Comparison of ENCODE assay signal across 18 cellular contexts in genomic region chr2:159637237-159637636, GRCh38. TPM values are rescaled to one million over a fixed set of nuclear protein-coding genes. Genes with fewer than 3 reads are reported as not detected.
DNase-seq lines count a peak whose midpoint lies in the region; ATAC-seq, FAIRE-seq and TF ChIP-seq lines count a peak whose summit lies in the region.
"Had no signal": no experiment of that assay in that cellular context is flagged by ENCODE, and none has a peak within 500 bp of the region (broad histone marks: within the 10 kb centered on the region; RNA-seq: fewer than 3 reads in every experiment).

No MANE protein-coding gene starts in this region.

- H3K27me3 ChIP-seq in K562 (ENCODE audit: control insufficient read depth in 2 of 2, insufficient read depth in 2 of 2, low read length in 2 of 2) (no peaks in the 10 kb centered on the region), HepG2 (ENCODE audit: control insufficient read depth in 1 of 2, insufficient read depth in 2 of 2, low read length in 2 of 2) (no peaks in the 10 kb centered on the region), esophagus muscularis mucosa (no peaks in the 10 kb centered on the region)
- H3K27me3 ChIP-seq: BLaER1 treated with 17β-estradiol and CSF1 and Interleukin-3, amounts not matched to agents 10 nM and 100 nM had no signal

- TF ChIP-seq RAD21 in A549 (conservative IDR thresholded peaks at IDR 0.05 in 1 of 2, IDR thresholded peaks at IDR 0.05 in 1 of 2) (no peak), K562 (CRISPR knock-in tag; conservative IDR thresholded peaks at IDR 0.05 in 1 of 2, IDR thresholded peaks at IDR 0.05 in 1 of 2) (no peak), HepG2 (CRISPR knock-in tag; IDR thresholded peaks at IDR 0.05) (no peak)

- no peak for DNase-seq in A549 (ENCODE audit: low read depth in 1 of 2, low spot score in 1 of 2)
- DNase-seq in M059J (ENCODE audit: low read depth), result peak; percentile 13
- DNase-seq in K562 (ENCODE audit: extremely low read depth in 1 of 4, low spot score in 3 of 4), result no peak
- DNase-seq in HepG2 (ENCODE audit: low spot score), result no peak
- no peak for DNase-seq in esophagus muscularis mucosa (ENCODE audit: extremely low spot score)
- no peak for DNase-seq in activated CD8-positive, alpha-beta memory T cell treated with anti-CD3 and anti-CD28 coated beads, Interleukin-2, amount 50 U/mL, for 48 hours
- DNase-seq in activated naive CD8-positive, alpha-beta T cell treated with anti-CD3 and anti-CD28 coated beads for 36 hours, result no peak
- DNase-seq: DND-41, NCI-H146, NCI-H2081, NCI-H510A treated with DMSO at 0.1 percent for 48 hours, NCI-H82 had no signal

- H3K4me2 ChIP-seq in A549 (peak overlapping the region; percentile 45), K562 (ENCODE audit: insufficient read depth, low read length) (no peak overlapping the region), HepG2 (ENCODE audit: low read depth, low read length) (no peak overlapping the region)
- H3K4me2 ChIP-seq: BLaER1 treated with 17β-estradiol and CSF1 and Interleukin-3, amounts not matched to agents 10 nM and 100 nM had no signal

- H3K4me1 Mint-ChIP-seq in activated naive CD8-positive, alpha-beta T cell treated with anti-CD3 and anti-CD28 coated beads for 36 hours, result no peaks in the 10 kb centered on the region
- H3K4me1 Mint-ChIP-seq: IgD-negative memory B cell had no signal

- peaks cover 9% of the 10 kb centered on the region; the same call in 1 of the 3 replicates for H3K9me3 ChIP-seq in A549
- no peaks in the 10 kb centered on the region for H3K9me3 ChIP-seq in K562 (replicated peaks; ENCODE audit: control insufficient read depth, insufficient read depth, low read depth, low read length)
- no peaks in the 10 kb centered on the region for H3K9me3 ChIP-seq in HepG2 (ENCODE audit: low read length)
- peaks cover 0 to 9% (median 0%) of the 10 kb centered on the region in 4 donors for H3K9me3 ChIP-seq in esophagus muscularis mucosa

- H3K4me3 ChIP-seq in A549 (no peak overlapping the region), K562 (no peak overlapping the region), HepG2 (replicated peaks in 1 of 3; ENCODE audit: insufficient read depth in 1 of 3, low read depth in 2 of 3, low read length in 3 of 3) (no peak overlapping the region), esophagus muscularis mucosa (no peak overlapping the region)
- H3K4me3 ChIP-seq: BLaER1 treated with 17β-estradiol and CSF1 and Interleukin-3, amounts not matched to agents 10 nM and 100 nM; SK-N-MC had no signal

- in situ Hi-C loops in K562 (cut with MboI) (no loop called here), HepG2 (cut with HindIII; ENCODE audit: extremely low pct_ligation_motif_present, low pct_unique_long_range_greater_than_20kb) (no loop called here)

- no peak overlapping the region for H2AFZ ChIP-seq in K562 (ENCODE audit: low read depth, low read length)
- H2AFZ ChIP-seq in HepG2 (ENCODE audit: low read length), result no peak overlapping the region

- H3K9me1 ChIP-seq in K562 (ENCODE audit: control insufficient read depth, insufficient read depth, low read length), result no peaks in the 10 kb centered on the region

- H3K4me1 ChIP-seq in A549 (peaks cover 24% of the 10 kb centered on the region), K562 (replicated peaks in 1 of 2; ENCODE audit: control insufficient read depth in 2 of 2, insufficient read depth in 2 of 2, low read length in 2 of 2) (no peaks in the 10 kb centered on the region), HepG2 (ENCODE audit: insufficient read depth, low read length) (no peaks in the 10 kb centered on the region), esophagus muscularis mucosa (peaks cover 0 to 11% (median 3%) of the 10 kb centered on the region in 4 donors)

- no peak for TF ChIP-seq CTCF in A549 (IDR thresholded peaks at IDR 0.05)
- TF ChIP-seq CTCF in K562 (IDR thresholded peaks at IDR 0.05 in 2 of 3, conservative IDR thresholded peaks at IDR 0.05 in 1 of 3; ENCODE audit: insufficient read depth in 2 of 3, low read depth in 1 of 3, low read length in 3 of 3), result no peak
- 0 out of 2 replicates have a peak, but pooled peaks have one; percentile 23 for TF ChIP-seq CTCF in HepG2 (CRISPR knock-in tag; IDR thresholded peaks at IDR 0.05)
- no peak for TF ChIP-seq CTCF in esophagus muscularis mucosa (IDR thresholded peaks at IDR 0.05)

- H3K9ac ChIP-seq in K562 (ENCODE audit: insufficient read depth in 1 of 2, low read depth in 2 of 2, low read length in 2 of 2) (no peak overlapping the region), HepG2 (ENCODE audit: insufficient read depth, low read depth, low read length) (no peak overlapping the region)
- H3K9ac ChIP-seq: BLaER1 treated with 17β-estradiol and CSF1 and Interleukin-3, amounts not matched to agents 10 nM and 100 nM had no signal

- H4K20me1 ChIP-seq in K562 (replicated peaks; ENCODE audit: control insufficient read depth, insufficient read depth, low read length), result no peaks in the 10 kb centered on the region
- no peaks in the 10 kb centered on the region for H4K20me1 ChIP-seq in HepG2 (ENCODE audit: insufficient read depth, low read length)
- H4K20me1 ChIP-seq: BLaER1 treated with 17β-estradiol and CSF1 and Interleukin-3, amounts not matched to agents 10 nM and 100 nM had no signal

- no TSS peak for BruUV-seq in K562 (replicated peaks; lab: Mats Ljungman, UMichigan)
- BruUV-seq in HepG2 (replicated peaks; lab: Mats Ljungman, UMichigan), result no TSS peak

- WGBS in A549 (ENCODE audit: missing lambda C conversion rate), result 90% methylated on average over 3 of the region's 3 CpGs
- WGBS in K562 (ENCODE audit: insufficient coverage, low coverage, missing lambda C conversion rate), result 57% methylated on average over 3 of the region's 3 CpGs
- WGBS in HepG2 (ENCODE audit: low lambda C conversion rate), result 64% methylated on average over 3 of the region's 3 CpGs
- 93% methylated on average over 3 of the region's 3 CpGs for whole genome bisulfite sequencing in esophagus muscularis mucosa

- no peak for TF ChIP-seq EP300 in A549 (IDR thresholded peaks at IDR 0.05)
- TF ChIP-seq EP300 in K562 (IDR thresholded peaks at IDR 0.05; ENCODE audit: low read length), result no peak
- TF ChIP-seq EP300 in HepG2 (IDR thresholded peaks at IDR 0.05; ENCODE audit: low read depth in 2 of 2, low read length in 2 of 2), result no peak
- no peak for TF ChIP-seq EP300 in HepG2 (CRISPR knock-in tag; IDR thresholded peaks at IDR 0.05; ENCODE audit: borderline replicate concordance)
- no peak for TF ChIP-seq EP300 in esophagus muscularis mucosa (IDR thresholded peaks at IDR 0.05)

- no peak for TF ChIP-seq POLR2A in A549 (IDR thresholded peaks at IDR 0.05; ENCODE audit: low read length)
- TF ChIP-seq POLR2A in K562 (conservative IDR thresholded peaks at IDR 0.05), result no peak
- no peak for TF ChIP-seq POLR2A in HepG2 (IDR thresholded peaks at IDR 0.05; ENCODE audit: insufficient read depth in 1 of 2, low read depth in 2 of 2, low read length in 2 of 2)
- TF ChIP-seq POLR2A in GM18505 (IDR thresholded peaks at IDR 0.05; ENCODE audit: borderline replicate concordance, extremely low read depth, insufficient read depth, insufficient read length), result no peak
- no peak for TF ChIP-seq POLR2A in esophagus muscularis mucosa (IDR thresholded peaks at IDR 0.05; ENCODE audit: low read depth)

- POLR2A ChIA-PET in A549 (lab: Yijun Ruan, JAX) (interaction anchor here (1.1 to 2.5 kb wide), 2 partner anchors 23 to 75 kb away, joined by 9 to 20 read pairs; partner anchors contain the start of gene MARCHF7), K562 (lab: Yijun Ruan, JAX) (interaction anchor here (1.2 to 1.4 kb wide), 2 partner anchors 13 to 21 kb away, joined by 3 read pairs; partner anchors contain the start of gene BAZ2B), HepG2 (lab: Yijun Ruan, JAX) (no interaction called here)

- peaks cover 17% of the 10 kb centered on the region for H3K9me3 Mint-ChIP-seq in activated naive CD8-positive, alpha-beta T cell treated with anti-CD3 and anti-CD28 coated beads for 36 hours

- no peak for FAIRE-seq in A549 (lab: Jason Lieb, UNC)
- FAIRE-seq in K562 (lab: Jason Lieb, UNC), result no peak
- FAIRE-seq in HepG2 (lab: Jason Lieb, UNC), result no peak
- FAIRE-seq: G401.6 had no signal

- ATAC-seq in A549 (peak; percentile 22 to 32; a peak in 3 of 6 replicates), K562 (peak; percentile 49; the same call in 1 of the 3 replicates), HepG2 (peak; percentile 61), GM18505 (IDR thresholded peaks at IDR 0.05; ENCODE audit: unreplicated experiment) (no peak)
- ATAC-seq: Right ventricle myocardium inferior had no signal

- H3K27ac Mint-ChIP-seq in activated naive CD8-positive, alpha-beta T cell treated with anti-CD3 and anti-CD28 coated beads for 36 hours, result no peak overlapping the region
- H3K27ac Mint-ChIP-seq: IgD-negative memory B cell had no signal

- H3K36me3 Mint-ChIP-seq in activated naive CD8-positive, alpha-beta T cell treated with anti-CD3 and anti-CD28 coated beads for 36 hours, result peaks cover 11% of the 10 kb centered on the region

- H3K4me3 Mint-ChIP-seq in activated naive CD8-positive, alpha-beta T cell treated with anti-CD3 and anti-CD28 coated beads for 36 hours, result no peak overlapping the region
- H3K4me3 Mint-ChIP-seq: IgD-negative memory B cell had no signal

- H3K36me3 ChIP-seq in K562 (ENCODE audit: control insufficient read depth, insufficient read depth, low read length) (no peaks in the 10 kb centered on the region), HepG2 (replicated peaks in 1 of 2; ENCODE audit: control insufficient read depth in 1 of 2, insufficient read depth in 2 of 2, low read length in 2 of 2) (no peaks in the 10 kb centered on the region), esophagus muscularis mucosa (no peaks in the 10 kb centered on the region)
- H3K36me3 ChIP-seq: BLaER1 treated with 17β-estradiol and CSF1 and Interleukin-3, amounts not matched to agents 10 nM and 100 nM had no signal

- H3K27me3 Mint-ChIP-seq in activated naive CD8-positive, alpha-beta T cell treated with anti-CD3 and anti-CD28 coated beads for 36 hours, result no peaks in the 10 kb centered on the region
- H3K27me3 Mint-ChIP-seq: IgD-negative memory B cell had no signal

- H3K27ac ChIP-seq in A549 (peak overlapping the region; percentile 82 to 85), K562 (ENCODE audit: extremely low read depth, low read depth, low read length) (no peak overlapping the region), HepG2 (ENCODE audit: extremely low read length, insufficient read depth, low read length) (no peak overlapping the region), esophagus muscularis mucosa (replicated peaks in 1 of 4) (no peak overlapping the region)
- H3K27ac ChIP-seq: BLaER1 treated with 17β-estradiol and CSF1 and Interleukin-3, amounts not matched to agents 10 nM and 100 nM; SK-N-MC had no signal

- CTCF ChIA-PET in A549 (lab: Yijun Ruan, JAX), result interaction anchor here (0.7 to 1.7 kb wide), 3 partner anchors 40 to 80 kb away, joined by 3 to 5 read pairs (median 4); partner anchors contain the start of gene MARCHF7
- CTCF ChIA-PET in K562 (lab: Yijun Ruan, JAX; ENCODE audit: low intra/inter-chr PET ratio), result no interaction called here
- CTCF ChIA-PET in HepG2 (lab: Yijun Ruan, JAX; ENCODE audit: low intra/inter-chr PET ratio, low total read pairs), result no interaction called here

- H3K79me2 ChIP-seq in K562 (ENCODE audit: control insufficient read depth, insufficient read depth, low read length) (no peaks in the 10 kb centered on the region), HepG2 (ENCODE audit: insufficient read depth, low read length) (no peaks in the 10 kb centered on the region)

- intact Hi-C loops in K562 (cut with micrococcal nuclease) (no loop called here), HepG2 (cut with micrococcal nuclease; ENCODE audit: unreplicated experiment) (no loop called here), esophagus muscularis mucosa (cut with DNase I) (no loop called here)

RNA-seq across cellular contexts. Expression of gene BAZ2B, which starts 20.9 kb away (rescaled TPM):
- 47.4 and 50.6 TPM in 2 replicates for polyA plus RNA-seq in A549 (2011; rRNA removed)
- polyA plus RNA-seq in A549 (2012; cell fraction: cytosol; rRNA removed), result 5.0 and 5.8 TPM in 2 replicates
- polyA plus RNA-seq in A549 (2012; cell fraction: nucleus; rRNA removed), result 6.0 and 8.7 TPM in 2 replicates
- 18.0 to 23.9 TPM (median 19.6 TPM) in 3 replicates for polyA plus RNA-seq in A549 (2017; fragmentation: RNase III; extraction: RNeasy Plus Mini Kit Qiagen cat#74134 plus additional on column Dnase treatment)
- polyA minus RNA-seq in A549 (2011; rRNA and poly(A)+ RNA removed), result 111 and 160 TPM in 2 replicates
- total RNA-seq in M059J (2014; rRNA removed; shearing (Covaris generic)), result 20.9 and 24.0 TPM in 2 replicates
- total RNA-seq in K562 (2011; cell fraction: chromatin; rRNA removed; ENCODE audit: low replicate concordance), result 47.7 and 122 TPM in 2 replicates
- total RNA-seq in K562 (2011; cell fraction: nucleolus; rRNA removed), result 18.2 and 25.5 TPM in 2 replicates
- total RNA-seq in K562 (2011; cell fraction: nucleoplasm; rRNA removed), result 38.1 and 47.5 TPM in 2 replicates
- total RNA-seq in K562 (2014; rRNA removed), result 15.1 and 16.2 TPM in 2 replicates
- 30.7 and 33.1 TPM in 2 replicates for total RNA-seq in K562 (2014; rRNA removed; fragmentation: Illumina TruSeq; extraction: Trizol)
- 38.6 and 39.4 TPM in 2 replicates for total RNA-seq in K562 (2015; rRNA removed; fragmentation: Illumina TruSeq; extraction: Trizol)
- total RNA-seq in K562 (2021), result 18.7 and 19.7 TPM in 2 replicates
- 19.8 and 20.9 TPM in 2 replicates for polyA plus RNA-seq in K562 (2011; rRNA removed)
- polyA plus RNA-seq in K562 (2011; cell fraction: cytosol; rRNA removed), result 7.0 and 11.9 TPM in 2 replicates
- 39.3 and 42.1 TPM in 2 replicates for polyA plus RNA-seq in K562 (2011; cell fraction: nucleus; rRNA removed)
- polyA plus RNA-seq in K562 (2012), result 11.6 and 14.6 TPM in 2 replicates
- polyA plus RNA-seq in K562 (2014; fragmentation: Illumina TruSeq; extraction: Trizol), result 16.9 and 20.0 TPM in 2 replicates
- polyA plus RNA-seq in K562 (2014; fragmentation: Nextera tagmentation; extraction: Ambion mirVana), result 1 to 10 TPM; 7.5 to 8.1 TPM
- 14.2 and 21.4 TPM in 2 replicates for polyA plus RNA-seq in K562 (2014; rRNA removed)
- polyA minus RNA-seq in K562 (2011; rRNA and poly(A)+ RNA removed), result 56.8 and 85.7 TPM in 2 replicates
- polyA minus RNA-seq in K562 (2011; cell fraction: cytosol; rRNA and poly(A)+ RNA removed), result 13.4 and 18.4 TPM in 2 replicates
- 45.0 and 103 TPM in 2 replicates for polyA minus RNA-seq in K562 (2011; cell fraction: nucleus; rRNA and poly(A)+ RNA removed)
- 15.1 and 18.2 TPM in 2 replicates for total RNA-seq in HepG2 (2016; rRNA removed; fragmentation: Illumina TruSeq; extraction: Trizol)
- total RNA-seq in HepG2 (2016; cell fraction: cytosol; rRNA removed; fragmentation: Illumina TruSeq; extraction: Trizol; ENCODE audit: low read depth), result 2.2 and 3.3 TPM in 2 replicates
- 12.4 and 14.2 TPM in 2 replicates for total RNA-seq in HepG2 (2016; cell fraction: insoluble cytoplasmic fraction; rRNA removed; fragmentation: Illumina TruSeq; extraction: Trizol)
- 3.9 and 5.1 TPM in 2 replicates for total RNA-seq in HepG2 (2016; cell fraction: membrane; rRNA removed; fragmentation: Illumina TruSeq; extraction: Trizol)
- 33.1 and 38.7 TPM in 2 replicates for total RNA-seq in HepG2 (2016; cell fraction: nucleus; rRNA removed; fragmentation: Illumina TruSeq; extraction: Trizol)
- 14.0 and 15.2 TPM in 2 replicates for polyA plus RNA-seq in HepG2 (2011; rRNA removed)
- 6.3 and 12.7 TPM in 2 replicates for polyA plus RNA-seq in HepG2 (2011; cell fraction: cytosol; rRNA removed)
- polyA plus RNA-seq in HepG2 (2011; cell fraction: nucleus; rRNA removed), result 20.8 and 25.8 TPM in 2 replicates
- 17.8 and 20.4 TPM in 2 replicates for polyA plus RNA-seq in HepG2 (2012)
- polyA plus RNA-seq in HepG2 (2016; cell fraction: cytosol; fragmentation: Illumina TruSeq; extraction: Trizol; ENCODE audit: low read depth), result 0.34 and 0.37 TPM in 2 replicates
- 4.2 and 5.1 TPM in 2 replicates for polyA plus RNA-seq in HepG2 (2016; cell fraction: insoluble cytoplasmic fraction; fragmentation: Illumina TruSeq; extraction: Trizol; ENCODE audit: low read depth)
- 0.52 and 0.54 TPM in 2 replicates for polyA plus RNA-seq in HepG2 (2016; cell fraction: membrane; fragmentation: Illumina TruSeq; extraction: Trizol; ENCODE audit: low read depth)
- 11.7 and 14.3 TPM in 2 replicates for polyA plus RNA-seq in HepG2 (2016; cell fraction: nucleus; fragmentation: Illumina TruSeq; extraction: Trizol; ENCODE audit: insufficient read depth, low read depth)
- 55.1 and 69.5 TPM in 2 replicates for polyA minus RNA-seq in HepG2 (2011; rRNA and poly(A)+ RNA removed; ENCODE audit: low replicate concordance)
- 20.9 and 23.2 TPM in 2 replicates for polyA minus RNA-seq in HepG2 (2011; cell fraction: cytosol; rRNA and poly(A)+ RNA removed)
- polyA minus RNA-seq in HepG2 (2011; cell fraction: nucleus; rRNA and poly(A)+ RNA removed), result 158 and 192 TPM in 2 replicates
- 10 to 100 TPM; 76.3 to 97.2 (median 91.0) TPM for total RNA-seq in esophagus muscularis mucosa
- 1 to 10 TPM; 8.3 TPM for total RNA-seq in activated naive CD8-positive, alpha-beta T cell treated with anti-CD3 and anti-CD28 coated beads for 36 hours

Comparison
In these comparisons a context has a peak if more than half of its experiments do, and no peak if none do; other contexts are left out.
1. H3K27ac ChIP-seq: peak in A549 (2 of 2); none in K562 (single experiment), HepG2 (single experiment) and esophagus muscularis mucosa (0 of 4).